Comparison of ENCODE assay signal across 8 cellular contexts in the genomic region with DNA sequence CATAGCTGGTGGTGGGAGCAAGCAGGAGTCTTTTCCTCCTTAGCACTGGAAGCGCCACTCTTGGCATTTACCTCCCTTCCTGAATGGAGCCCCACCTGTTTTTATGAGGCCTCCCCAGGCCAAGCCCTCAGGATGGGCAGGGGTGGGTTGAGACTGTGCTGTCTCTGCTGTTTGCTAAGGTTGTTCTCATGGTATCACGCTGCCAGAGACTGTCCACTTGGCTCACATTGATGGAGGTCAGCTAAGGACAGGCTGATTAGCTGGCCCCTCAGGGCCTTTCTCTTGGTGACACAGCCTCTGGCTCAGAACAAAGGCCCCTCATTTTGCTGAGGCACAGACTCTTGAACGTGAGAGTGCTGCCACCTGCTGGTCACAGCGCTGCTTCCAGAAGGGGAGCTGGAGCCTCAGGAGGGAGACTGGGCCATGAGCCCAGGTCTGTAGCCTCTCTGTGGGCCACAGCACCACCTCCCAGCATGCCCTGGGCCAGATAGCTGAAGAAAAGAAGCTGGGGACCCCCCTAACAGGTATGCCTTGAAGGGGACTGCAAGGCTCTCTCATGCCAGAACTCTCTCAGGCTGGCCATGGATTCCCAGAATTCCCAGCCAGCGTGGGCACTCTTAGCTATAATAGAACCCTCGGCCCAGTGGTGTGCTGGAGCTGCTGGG.
A peak's percentile ranks its signal among the peaks of the same experiment; 100 is the strongest.
DNase-seq lines count a peak whose midpoint lies in the region; ATAC-seq and TF ChIP-seq lines count a peak whose summit lies in the region.

No MANE protein-coding gene starts in this region.

- WGBS in testis, 2 donors = 53 to 73% methylated on average over 3 to 5 of the region's 6 CpGs

- no peak for TF ChIP-seq POLR2A in testis (IDR thresholded peaks at IDR 0.05)

- H3K9ac ChIP-seq in DND-41 (ENCODE audit: low read depth, low read length) = no peak overlapping the region

- H3K4me3 ChIP-seq in DND-41 (ENCODE audit: low read depth in 1 of 2, low read length in 2 of 2) = no peak overlapping the region
- H3K4me3 ChIP-seq in testis = no peak overlapping the region

- H3K79me2 ChIP-seq in DND-41 (ENCODE audit: insufficient read depth, low read length) = no peaks in the 10 kb centered on the region

- no peaks in the 10 kb centered on the region for H3K27me3 ChIP-seq in DND-41 (ENCODE audit: insufficient read depth, low read length, poor library complexity)
- peaks cover 3% of the 10 kb centered on the region for H3K27me3 ChIP-seq in foreskin keratinocyte
- no peaks in the 10 kb centered on the region for H3K27me3 ChIP-seq in testis

- no peaks in the 10 kb centered on the region for H3K9me3 ChIP-seq in DND-41 (ENCODE audit: insufficient read depth, low read length, severe bottlenecking)
- no peaks in the 10 kb centered on the region for H3K9me3 ChIP-seq in testis

- TF ChIP-seq CTCF in DND-41 (IDR thresholded peaks at IDR 0.05; ENCODE audit: borderline replicate concordance, extremely low read depth, low read length, poor library complexity, severe bottlenecking) = peak; percentile 99
- TF ChIP-seq CTCF in foreskin keratinocyte (conservative IDR thresholded peaks at IDR 0.05) = peak; percentile 92
- peak; percentile 83 to 91 (median 90) for TF ChIP-seq CTCF in testis (IDR thresholded peaks at IDR 0.05)

- no peaks in the 10 kb centered on the region for H3K36me3 ChIP-seq in DND-41 (ENCODE audit: insufficient read depth, low read length)
- H3K36me3 ChIP-seq in testis (ENCODE audit: low read depth, missing control alignments) = no peaks in the 10 kb centered on the region

- no peaks in the 10 kb centered on the region for H4K20me1 ChIP-seq in DND-41 (ENCODE audit: insufficient read depth, low read length)

- intact Hi-C loops in testis (cut with DNase I; ENCODE audit: low total_unique reads) = loop anchor here (5.0 kb wide), 1 partner anchor 343 kb away; no protein-coding TSS in a partner anchor

- no peaks in the 10 kb centered on the region for H3K4me1 ChIP-seq in DND-41 (ENCODE audit: insufficient read depth, low read length)
- peaks cover 10% of the 10 kb centered on the region for H3K4me1 ChIP-seq in foreskin keratinocyte
- H3K4me1 ChIP-seq in testis = peaks cover 43% of the 10 kb centered on the region

- H3K27ac ChIP-seq in DND-41 (ENCODE audit: low read length) (no peak overlapping the region), foreskin keratinocyte (no peak overlapping the region), testis (peak overlapping the region in 1 of 2 donors; percentile 50)

- ATAC-seq in DND-41 (ENCODE audit: insufficient read depth, low read depth) = peak; percentile 100
- ATAC-seq in GM21825 (IDR thresholded peaks at IDR 0.05; ENCODE audit: unreplicated experiment) = peak; percentile 79
- peak; percentile 77 for ATAC-seq in foreskin keratinocyte

- DNase-seq in DND-41 (peak; percentile 88), Kasumi-1 (lab: John Stamatoyannopoulos, UW) (peak; percentile 68 to 74), RPMI7951 (ENCODE audit: low read depth) (peak; percentile 91), foreskin keratinocyte (peak in 1 of 2 donors; percentile 51), nucleus accumbens (lab: John Stamatoyannopoulos, UW) (peak in 54 of 56 donors; percentile 31 to 94 (median 76)), testis (peak; percentile 94)
- DNase-seq in activated T-helper 1 cell treated with anti-CD3 and anti-CD28 coated beads, Interleukin-2, amount 50 U/mL, for 16 hours (ENCODE audit: low read depth in 1 of 2, low spot score in 1 of 2) = peak; percentile 70 to 83

- no peak overlapping the region for H3K4me2 ChIP-seq in DND-41 (ENCODE audit: insufficient read depth, low read length)

- H2AFZ ChIP-seq in DND-41 (ENCODE audit: low read depth, low read length) = peak overlapping the region; percentile 63
